In the genomic region with DNA sequence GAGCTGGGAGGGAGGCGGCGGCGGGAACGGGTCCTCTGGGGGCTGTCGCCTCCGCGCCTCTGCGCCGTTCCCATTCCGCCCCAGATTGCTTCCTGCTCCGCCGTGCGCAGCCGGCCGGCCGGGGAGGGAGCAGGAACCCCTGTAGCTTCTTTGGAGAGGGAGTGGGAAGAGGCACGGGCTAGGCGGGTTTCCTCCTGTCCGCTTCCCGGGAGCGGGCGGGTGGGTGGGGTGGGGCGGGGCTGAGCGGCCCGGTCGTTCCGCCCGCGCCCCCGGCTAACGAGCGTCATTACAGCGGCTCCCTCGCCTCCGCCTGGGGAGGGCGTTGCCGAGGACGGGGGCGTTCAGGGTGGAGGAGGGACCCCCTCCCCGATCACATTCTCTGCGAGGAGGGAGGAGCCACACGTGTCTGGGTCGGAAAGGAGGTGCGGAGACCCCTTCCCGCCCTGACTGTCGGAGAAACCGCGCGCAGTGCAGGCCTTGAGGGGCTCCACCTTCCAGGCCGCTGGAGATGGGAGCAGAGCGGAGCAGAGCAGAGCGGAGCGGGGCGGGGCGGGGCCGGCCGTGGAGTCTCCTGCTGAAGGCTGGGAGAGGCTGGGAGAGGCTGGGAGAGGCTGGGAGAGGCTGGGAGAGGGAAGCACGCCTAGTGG, we compare ENCODE assay signal across 11 cellular contexts. TPM values are rescaled to one million over a fixed set of nuclear protein-coding genes. Genes with fewer than 3 reads are reported as not detected.
DNase-seq lines count a peak whose midpoint lies in the region; ATAC-seq and TF ChIP-seq lines count a peak whose summit lies in the region.
"Had no signal": no experiment of that assay in that cellular context is flagged by ENCODE, and none has a peak within 500 bp of the region (broad histone marks: within the 10 kb centered on the region; RNA-seq: fewer than 3 reads in every experiment).

No MANE protein-coding gene starts in this region.

- H3K9me3 Mint-ChIP-seq in natural killer cell treated with Interleukin-12 subunit alpha and Interleukin-12 subunit beta and Interleukin-15 and Interleukin-18, amount 100 ng/mL, for 72 hours: no peaks in the 10 kb centered on the region

- DNase-seq in A673 (ENCODE audit: low spot score): no peak
- DNase-seq in heart left ventricle: peak in 1 of 5 donors; percentile 64
- DNase-seq in omental fat pad (ENCODE audit: low spot score): no peak
- DNase-seq in DMS 273 treated with DMSO at 0.1 percent for 48 hours (lab: John Stamatoyannopoulos, UW): no peak
- no peak for DNase-seq in mucosa of gallbladder (ENCODE audit: low spot score)
- DNase-seq in natural killer cell treated with Interleukin-12 subunit alpha and Interleukin-12 subunit beta and Interleukin-15 and Interleukin-18, amount 100 ng/mL, for 72 hours (ENCODE audit: low spot score): no peak
- DNase-seq in SIG-M5 (lab: John Stamatoyannopoulos, UW): no peak
- DNase-seq: NCI-H2171 had no signal

- no peak for TF ChIP-seq CTCF in A673 (conservative IDR thresholded peaks at IDR 0.05; ENCODE audit: low read depth, low read length)
- TF ChIP-seq CTCF in WI38 (IDR thresholded peaks at IDR 0.05; ENCODE audit: low read depth, low read length): no peak
- no peak for TF ChIP-seq CTCF in heart left ventricle (IDR thresholded peaks at IDR 0.05)
- TF ChIP-seq CTCF in omental fat pad (IDR thresholded peaks at IDR 0.05): no peak

- no peak overlapping the region for H3K4me3 Mint-ChIP-seq in natural killer cell treated with Interleukin-12 subunit alpha and Interleukin-12 subunit beta and Interleukin-15 and Interleukin-18, amount 100 ng/mL, for 72 hours

- no peaks in the 10 kb centered on the region for H3K36me3 Mint-ChIP-seq in natural killer cell treated with Interleukin-12 subunit alpha and Interleukin-12 subunit beta and Interleukin-15 and Interleukin-18, amount 100 ng/mL, for 72 hours

- POLR2A ChIA-PET in A673 (lab: Charles Lee; ENCODE audit: low non-redundant PET): interaction anchor here (0.6 kb wide), 2 partner anchors 25 to 74 kb away, joined by 4 to 6 read pairs; no protein-coding TSS in a partner anchor

- CTCF ChIA-PET in A673 (lab: Charles Lee): interaction anchor here (0.6 to 0.9 kb wide), 4 partner anchors 31 to 121 kb away, joined by 3 to 4 read pairs (median 3); no protein-coding TSS in a partner anchor

- H3K27me3 Mint-ChIP-seq in natural killer cell treated with Interleukin-12 subunit alpha and Interleukin-12 subunit beta and Interleukin-15 and Interleukin-18, amount 100 ng/mL, for 72 hours: no peaks in the 10 kb centered on the region

- BruUV-seq in A673 (replicated peaks; lab: Mats Ljungman, UMichigan): no TSS peak

- no peak for TF ChIP-seq POLR2A in heart left ventricle (IDR thresholded peaks at IDR 0.05)

- H3K4me1 ChIP-seq in A673 (ENCODE audit: insufficient read depth, low read length, poor library complexity, severe bottlenecking) (peaks cover 11% of the 10 kb centered on the region), heart left ventricle (peaks cover 0 to 32% (median 9%) of the 10 kb centered on the region in 12 donors)

- 10 to 17% (median 13%) methylated on average over 27 to 58 of the region's 58 CpGs for WGBS in heart left ventricle, 4 donors

- H3K36me3 ChIP-seq in A673 (ENCODE audit: insufficient read depth, low read length, poor library complexity, severe bottlenecking) (peaks cover 38% of the 10 kb centered on the region), heart left ventricle (peaks cover 0 to 76% (median 42%) of the 10 kb centered on the region in 9 donors)

- peak; percentile 8 to 46 (median 21) for ATAC-seq in heart left ventricle
- ATAC-seq in omental fat pad (ENCODE audit: low FRiP score): peak; percentile 56
- no peak for ATAC-seq in natural killer cell treated with Interleukin-12 subunit alpha and Interleukin-12 subunit beta and Interleukin-15 and Interleukin-18, amount 100 ng/mL, for 72 hours

- intact Hi-C loops in A673 (cut with micrococcal nuclease; ENCODE audit: unreplicated experiment) (loop anchor here (2.0 kb wide), 1 partner anchor 177 kb away; no protein-coding TSS in a partner anchor), heart left ventricle (cut with DNase I) (loop anchor here in 9 of 10 donors (1.0 to 10.0 kb wide), 5 partner anchors 43 to 177 kb away; a partner anchor contains a TSS)

- H3K4me3 ChIP-seq in A673 (ENCODE audit: low read depth, low read length, poor library complexity, severe bottlenecking) (peak overlapping the region; percentile 44), WI38 (ENCODE audit: low read depth, low read length) (peak overlapping the region; percentile 15; the same call in 1 of the 2 replicates), heart left ventricle (peak overlapping the region; percentile 37 to 63 (median 55))

- no peak overlapping the region for H3K27ac Mint-ChIP-seq in natural killer cell treated with Interleukin-12 subunit alpha and Interleukin-12 subunit beta and Interleukin-15 and Interleukin-18, amount 100 ng/mL, for 72 hours

- H3K27me3 ChIP-seq in A673 (replicated peaks; ENCODE audit: insufficient read depth, low read depth, low read length, poor library complexity) (no peaks in the 10 kb centered on the region), heart left ventricle (no peaks in the 10 kb centered on the region)
- H3K27me3 ChIP-seq: neutrophil had no signal

- H3K27ac ChIP-seq in A673 (ENCODE audit: low read depth, low read length, poor library complexity, severe bottlenecking) (peak overlapping the region; percentile 37), heart left ventricle (peak overlapping the region in 6 of 12 donors; percentile 26 to 62 (median 35))
- H3K27ac ChIP-seq: neutrophil had no signal

- no peaks in the 10 kb centered on the region for H3K9me3 ChIP-seq in A673 (ENCODE audit: low read depth, low read length, poor library complexity, severe bottlenecking)
- no peaks in the 10 kb centered on the region for H3K9me3 ChIP-seq in heart left ventricle
- H3K9me3 ChIP-seq: neutrophil had no signal

- peaks cover 4 to 5% of the 10 kb centered on the region in 2 donors for H3K4me1 Mint-ChIP-seq in natural killer cell treated with Interleukin-12 subunit alpha and Interleukin-12 subunit beta and Interleukin-15 and Interleukin-18, amount 100 ng/mL, for 72 hours (ENCODE audit: low read depth in 2 of 2)

RNA-seq across cellular contexts. Expression of a gene that starts 39.7 kb away (rescaled TPM):
- 115 and 133 TPM in 2 replicates for total RNA-seq in A673 (2021)
- 10 to 100 TPM; 30.3 to 83.7 (median 57.6) TPM for total RNA-seq in heart left ventricle
- 10 to 100 TPM; 42.9 to 55.3 TPM for polyA plus RNA-seq in heart left ventricle
- 10 to 100 TPM; 34.6 to 53.0 (median 47.9) TPM for total RNA-seq in omental fat pad
- 98.4 TPM for total RNA-seq in mucosa of gallbladder
- total RNA-seq in natural killer cell treated with Interleukin-12 subunit alpha and Interleukin-12 subunit beta and Interleukin-15 and Interleukin-18, amount 100 ng/mL, for 72 hours: 100 to 1,000 TPM in 1 of 2 donors, 10 to 100 TPM in 1; 28.4 to 101 TPM

RNA-seq across cellular contexts. Expression of a gene that starts 41.5 kb away (rescaled TPM):
- total RNA-seq in A673 (2021) (not detected in 2 replicates), heart left ventricle (under 1 TPM in 5 of 9 donors, not detected in 4; 0.29 to 0.52 (median 0.36) TPM), omental fat pad (not detected), mucosa of gallbladder (not detected)
- under 1 TPM in 1 of 2 donors, not detected in 1; 0.27 TPM for polyA plus RNA-seq in heart left ventricle
- total RNA-seq in natural killer cell treated with Interleukin-12 subunit alpha and Interleukin-12 subunit beta and Interleukin-15 and Interleukin-18, amount 100 ng/mL, for 72 hours: not detected
- total RNA-seq: epithelial cell of proximal tubule had no signal

RNA-seq across cellular contexts. Expression of a gene that starts 42.7 kb away (rescaled TPM):
- 43.8 and 44.7 TPM in 2 replicates for total RNA-seq in A673 (2021)
- 10 to 100 TPM; 21.8 to 62.8 (median 26.7) TPM for total RNA-seq in heart left ventricle
- polyA plus RNA-seq in heart left ventricle: 10 to 100 TPM; 66.1 to 82.6 TPM
- total RNA-seq in omental fat pad: 10 to 100 TPM; 23.5 to 38.5 (median 26.9) TPM
- total RNA-seq in mucosa of gallbladder: 69.1 TPM
- total RNA-seq in natural killer cell treated with Interleukin-12 subunit alpha and Interleukin-12 subunit beta and Interleukin-15 and Interleukin-18, amount 100 ng/mL, for 72 hours: 10 to 100 TPM; 65.5 to 73.1 TPM

RNA-seq across cellular contexts. Expression of a gene that starts 45.3 kb away (rescaled TPM):
- total RNA-seq in A673 (2021) (70.8 and 80.5 TPM in 2 replicates), heart left ventricle (100 to 1,000 TPM in 2 of 9 donors, 10 to 100 TPM in 7; 59.9 to 124 (median 77.7) TPM), omental fat pad (10 to 100 TPM; 44.0 to 67.6 (median 51.6) TPM), mucosa of gallbladder (121 TPM)
- polyA plus RNA-seq in heart left ventricle: 100 to 1,000 TPM in 1 of 2 donors, 10 to 100 TPM in 1; 75.7 to 168 TPM
- 100 to 1,000 TPM in 1 of 2 donors, 10 to 100 TPM in 1; 84.4 to 131 TPM for total RNA-seq in natural killer cell treated with Interleukin-12 subunit alpha and Interleukin-12 subunit beta and Interleukin-15 and Interleukin-18, amount 100 ng/mL, for 72 hours

Comparison
In these comparisons a context has a peak if more than half of its experiments do, and no peak if none do; other contexts are left out.
1. ATAC-seq: peak in heart left ventricle (4 of 4) and omental fat pad (single experiment); none in natural killer cell treated with Interleukin-12 subunit alpha and Interleukin-12 subunit beta and Interleukin-15 and Interleukin-18, amount 100 ng/mL, for 72 hours (0 of 2).
2. Peak in every context shown above with its lines, with median percentiles within 50 percentile points of each other: H3K4me3 ChIP-seq.